Comparison of ENCODE assay signal across 8 cellular contexts in genomic region chr3:197949767-197950660, GRCh38. TPM values are rescaled to one million over a fixed set of nuclear protein-coding genes. Genes with fewer than 3 reads are reported as not detected.
DNase-seq lines count a peak whose midpoint lies in the region; ATAC-seq and TF ChIP-seq lines count a peak whose summit lies in the region.

Gene RPL35A (plus strand): TSS chr3:197950190. CDS start chr3:197950968, 778 bp downstream.

- no peaks in the 10 kb centered on the region for H3K9me3 Mint-ChIP-seq in activated CD4-positive, alpha-beta T cell treated with anti-CD3 and anti-CD28 coated beads, Interleukin-2, amount 10 ng/mL, durations not matched to agents 24 days and 14 days

- intact Hi-C loops in activated CD4-positive, alpha-beta T cell treated with anti-CD3 and anti-CD28 coated beads, Interleukin-2, amount 10 ng/mL, durations not matched to agents 24 days and 14 days (cut with micrococcal nuclease): loop anchor here (1.0 to 10.0 kb wide), 5 partner anchors 10 to 215 kb away; partner anchors contain the start of genes LMLN, LRCH3 and RUBCN
- intact Hi-C loops in left colon (cut with DNase I, micrococcal nuclease): no loop called here

- no peaks in the 10 kb centered on the region for H3K27me3 ChIP-seq in BJ (ENCODE audit: control insufficient read depth, insufficient read depth, low read length)

- H3K36me3 Mint-ChIP-seq in activated CD4-positive, alpha-beta T cell treated with anti-CD3 and anti-CD28 coated beads, Interleukin-2, amount 10 ng/mL, durations not matched to agents 24 days and 14 days (ENCODE audit: low read depth): peaks cover 48% of the 10 kb centered on the region

- H3K27ac Mint-ChIP-seq in activated CD4-positive, alpha-beta T cell treated with anti-CD3 and anti-CD28 coated beads, Interleukin-2, amount 10 ng/mL, durations not matched to agents 24 days and 14 days: peak within 1 kb of the TSS; percentile 99

- peak within 1 kb of the TSS; percentile 99 for H3K4me3 Mint-ChIP-seq in activated CD4-positive, alpha-beta T cell treated with anti-CD3 and anti-CD28 coated beads, Interleukin-2, amount 10 ng/mL, durations not matched to agents 24 days and 14 days

- peaks cover 10% of the 10 kb centered on the region for H3K36me3 ChIP-seq in BJ (ENCODE audit: control insufficient read depth, insufficient read depth, low read length)

- POLR2A ChIA-PET in BJ (lab: Charles Lee): no interaction called here

- TF ChIP-seq CTCF in BJ (IDR thresholded peaks at IDR 0.05; ENCODE audit: insufficient read depth, low read depth, low read length) (no peak), coronary artery (IDR thresholded peaks at IDR 0.05) (no peak)

- peak; percentile 86 for DNase-seq in BJ (ENCODE audit: low read depth)
- peak; percentile 94 for DNase-seq in NCI-H526 treated with DMSO at 0.1 percent for 48 hours (lab: John Stamatoyannopoulos, UW)
- peak; percentile 95 for DNase-seq in activated CD4-positive, alpha-beta T cell treated with anti-CD3 and anti-CD28 coated beads, Interleukin-2, amount 10 ng/mL, durations not matched to agents 24 days and 14 days
- peak; percentile 92 for DNase-seq in coronary artery (ENCODE audit: low spot score)
- DNase-seq in left colon: peak; percentile 84 to 91
- peak; percentile 85 for DNase-seq in stimulated activated CD4-positive, alpha-beta T cell treated with anti-CD3 and anti-CD28 coated beads, Interleukin-1b, Interleukin-23, amount 100 ng/mL, for 48 hours

- peaks cover 34% of the 10 kb centered on the region for H3K4me1 Mint-ChIP-seq in activated CD4-positive, alpha-beta T cell treated with anti-CD3 and anti-CD28 coated beads, Interleukin-2, amount 10 ng/mL, durations not matched to agents 24 days and 14 days

- H3K27me3 Mint-ChIP-seq in activated CD4-positive, alpha-beta T cell treated with anti-CD3 and anti-CD28 coated beads, Interleukin-2, amount 10 ng/mL, durations not matched to agents 24 days and 14 days: peaks cover 2% of the 10 kb centered on the region

- CTCF ChIA-PET in BJ (lab: Yijun Ruan, JAX): no interaction called here

- ATAC-seq in GM19324 (IDR thresholded peaks at IDR 0.05; ENCODE audit: low FRiP score, unreplicated experiment) (peak; percentile 84), HG03469 (IDR thresholded peaks at IDR 0.05; ENCODE audit: unreplicated experiment) (peak; percentile 86), left colon (peak; percentile 90)

- H3K4me3 ChIP-seq in BJ (ENCODE audit: low read depth, low read length) (peak within 1 kb of the TSS; percentile 73), coronary artery (peak within 1 kb of the TSS; percentile 79)

- peak within 1 kb of the TSS; percentile 68 to 92 for H3K27ac ChIP-seq in coronary artery

RNA-seq across cellular contexts. Expression of gene RPL35A, which starts in this region (rescaled TPM):
- 507 and 1,233 TPM in 2 replicates for polyA plus RNA-seq in BJ (2011; rRNA removed)
- 69.8 and 81.7 TPM in 2 replicates for polyA minus RNA-seq in BJ (2011; rRNA and poly(A)+ RNA removed)
- 1,350 and 1,372 TPM in 2 replicates for total RNA-seq in activated CD4-positive, alpha-beta T cell treated with anti-CD3 and anti-CD28 coated beads, Interleukin-2, amount 10 ng/mL, durations not matched to agents 24 days and 14 days
- 100 to 1,000 TPM; 557 to 639 TPM for total RNA-seq in left colon

Comparison
In these comparisons a context has a peak if more than half of its experiments do, and no peak if none do; other contexts are left out.
1. Peak in every context shown above with its lines: DNase-seq, ATAC-seq, H3K4me3 ChIP-seq and H3K27ac ChIP-seq.